In genomic region chr7:128869944-128870285, GRCh38 we compare ENCODE assay signal across 8 cellular contexts. TPM values are rescaled to one million over a fixed set of nuclear protein-coding genes. Genes with fewer than 3 reads are reported as not detected.
DNase-seq lines count a peak whose midpoint lies in the region; ATAC-seq, FAIRE-seq and TF ChIP-seq lines count a peak whose summit lies in the region.

No MANE protein-coding gene starts in this region.

- H3K79me2 ChIP-seq in GM23248 (ENCODE audit: insufficient read depth): peaks cover 7% of the 10 kb centered on the region; the same call in 1 of the 2 replicates
- peaks cover 10% of the 10 kb centered on the region for H3K79me2 ChIP-seq in keratinocyte (ENCODE audit: control insufficient read depth, insufficient read depth, low read length)

- H3K4me3 ChIP-seq in A673 (ENCODE audit: low read depth, low read length, poor library complexity, severe bottlenecking) (peak overlapping the region; percentile 60), GM23248 (peak overlapping the region; percentile 64), keratinocyte (ENCODE audit: control insufficient read depth in 2 of 3, extremely low read depth in 1 of 3, insufficient read depth in 2 of 3, low read depth in 1 of 3, low read length in 3 of 3) (no peak overlapping the region), thymus (ENCODE audit: low read length) (peak overlapping the region; percentile 51)

- H3K9me2 ChIP-seq in GM23248 (ENCODE audit: insufficient read depth): no peaks in the 10 kb centered on the region

- CTCF ChIA-PET in A673 (lab: Charles Lee): no interaction called here
- CTCF ChIA-PET in GM10248 (lab: Yijun Ruan, JAX): interaction anchor here (1.0 to 9.5 kb wide), 2 partner anchors 12 to 27 kb away, joined by 3 to 75 read pairs; no protein-coding TSS in a partner anchor

- H3K9me3 ChIP-seq in A673 (ENCODE audit: low read depth, low read length, poor library complexity, severe bottlenecking) (no peaks in the 10 kb centered on the region), GM23248 (ENCODE audit: low read depth) (no peaks in the 10 kb centered on the region), keratinocyte (ENCODE audit: control insufficient read depth, low read depth, low read length) (no peaks in the 10 kb centered on the region), thymus (ENCODE audit: control insufficient read depth) (peaks cover 3% of the 10 kb centered on the region)

- H2AFZ ChIP-seq in GM23248 (no peak overlapping the region), keratinocyte (ENCODE audit: control insufficient read depth, low read length) (no peak overlapping the region)

- H4K20me1 ChIP-seq in GM23248 (ENCODE audit: insufficient read depth) (no peaks in the 10 kb centered on the region), keratinocyte (ENCODE audit: control insufficient read depth, extremely low read depth, insufficient read depth, low read length) (peaks cover 7% of the 10 kb centered on the region)

- H3K27me3 ChIP-seq in A673 (replicated peaks; ENCODE audit: insufficient read depth, low read depth, low read length, poor library complexity) (no peaks in the 10 kb centered on the region), GM23248 (replicated peaks; ENCODE audit: insufficient read depth) (peaks cover 5% of the 10 kb centered on the region; the same call in 1 of the 2 replicates), keratinocyte (ENCODE audit: control insufficient read depth, extremely low read depth, insufficient read depth, low read length) (peaks cover 9% of the 10 kb centered on the region), thymus (ENCODE audit: control insufficient read depth, insufficient read depth) (peaks cover 10% of the 10 kb centered on the region)

- no peaks in the 10 kb centered on the region for H3K9me3 Mint-ChIP-seq in activated T-cell treated with anti-CD3 and anti-CD28 coated beads, Interleukin-2, amount 50 U/mL, for 72 hours

- H3K9ac ChIP-seq in GM23248: 0 out of 2 replicates have a peak overlapping the region, but pooled peaks have one; percentile 35
- H3K9ac ChIP-seq in keratinocyte (ENCODE audit: control insufficient read depth, extremely low read depth, insufficient read depth, low read length): no peak overlapping the region

- POLR2A ChIA-PET in A673 (lab: Charles Lee; ENCODE audit: low non-redundant PET): no interaction called here
- POLR2A ChIA-PET in GM10248 (lab: Yijun Ruan, JAX): no interaction called here

- H3K36me3 ChIP-seq in A673 (ENCODE audit: insufficient read depth, low read length, poor library complexity, severe bottlenecking) (no peaks in the 10 kb centered on the region), GM23248 (ENCODE audit: low read depth) (no peaks in the 10 kb centered on the region), keratinocyte (ENCODE audit: control insufficient read depth in 2 of 2, extremely low read depth in 1 of 2, insufficient read depth in 2 of 2, low read length in 2 of 2) (peaks cover 10 to 14% of the 10 kb centered on the region in 2 experiments), thymus (ENCODE audit: control insufficient read depth, insufficient read depth) (peaks cover 17% of the 10 kb centered on the region)

- peak; percentile 46 to 55 for ATAC-seq in activated T-cell treated with anti-CD3 and anti-CD28 coated beads, Interleukin-2, amount 50 U/mL, for 72 hours (replicated peaks in 1 of 2)

- H3K4me3 Mint-ChIP-seq in activated T-cell treated with anti-CD3 and anti-CD28 coated beads, Interleukin-2, amount 50 U/mL, for 72 hours: peak overlapping the region; percentile 80 to 84

- no peaks in the 10 kb centered on the region for H3K4me1 ChIP-seq in A673 (ENCODE audit: insufficient read depth, low read length, poor library complexity, severe bottlenecking)
- no peaks in the 10 kb centered on the region for H3K4me1 ChIP-seq in GM23248 (ENCODE audit: insufficient read depth)
- H3K4me1 ChIP-seq in keratinocyte (ENCODE audit: control insufficient read depth, extremely low read depth, insufficient read depth, low read length): peaks cover 33% of the 10 kb centered on the region
- peaks cover 13% of the 10 kb centered on the region for H3K4me1 ChIP-seq in thymus (ENCODE audit: control insufficient read depth, insufficient read depth, low read length)

- in situ Hi-C loops in GM23248 (cut with MboI): no loop called here

- peaks cover 10% of the 10 kb centered on the region for H3K27me3 Mint-ChIP-seq in activated T-cell treated with anti-CD3 and anti-CD28 coated beads, Interleukin-2, amount 50 U/mL, for 72 hours (ENCODE audit: low read depth)

- peak overlapping the region; percentile 72 for H3K4me2 ChIP-seq in GM23248 (ENCODE audit: unreplicated experiment)
- H3K4me2 ChIP-seq in keratinocyte (ENCODE audit: control insufficient read depth, extremely low read depth, insufficient read depth, low read depth, low read length): peak overlapping the region; percentile 80

- BruUV-seq in A673 (replicated peaks; lab: Mats Ljungman, UMichigan): no TSS peak

- intact Hi-C loops in A673 (cut with micrococcal nuclease; ENCODE audit: unreplicated experiment): no loop called here

- TF ChIP-seq CTCF in A673 (conservative IDR thresholded peaks at IDR 0.05; ENCODE audit: low read depth, low read length): no peak
- no peak for TF ChIP-seq CTCF in keratinocyte (optimal IDR thresholded peaks at IDR 0.05 in 1 of 3, IDR thresholded peaks at IDR 0.05 in 1 of 3, conservative IDR thresholded peaks at IDR 0.05 in 1 of 3; ENCODE audit: extremely low read depth in 1 of 3, insufficient read depth in 2 of 3, low read length in 3 of 3)
- TF ChIP-seq CTCF in GM10248 (IDR thresholded peaks at IDR 0.05; ENCODE audit: control extremely low read depth, extremely low read depth, low read depth, missing control alignments): no peak

- H3K4me1 Mint-ChIP-seq in activated T-cell treated with anti-CD3 and anti-CD28 coated beads, Interleukin-2, amount 50 U/mL, for 72 hours (ENCODE audit: low read depth): peaks cover 19% of the 10 kb centered on the region

- H3K27ac Mint-ChIP-seq in activated T-cell treated with anti-CD3 and anti-CD28 coated beads, Interleukin-2, amount 50 U/mL, for 72 hours: no peak overlapping the region

- peak overlapping the region; percentile 54 for H3K27ac ChIP-seq in A673 (ENCODE audit: low read depth, low read length, poor library complexity, severe bottlenecking)
- H3K27ac ChIP-seq in GM23248: no peak overlapping the region
- no peak overlapping the region for H3K27ac ChIP-seq in keratinocyte (ENCODE audit: control insufficient read depth, insufficient read depth, low read length)
- no peak overlapping the region for H3K27ac ChIP-seq in thymus (ENCODE audit: low read depth)

- WGBS in GM23248 (ENCODE audit: low coverage in 1 of 2, low lambda C conversion rate in 2 of 2, missing lambda C conversion rate in 2 of 2), 2 experiments: 14 to 23% methylated on average over 16 to 30 of the region's 30 CpGs
- WGBS in thymus: 6% methylated on average over 30 of the region's 30 CpGs

- H3K36me3 Mint-ChIP-seq in activated T-cell treated with anti-CD3 and anti-CD28 coated beads, Interleukin-2, amount 50 U/mL, for 72 hours (ENCODE audit: insufficient read depth in 2 of 2): no peaks in the 10 kb centered on the region

- H3K9me1 ChIP-seq in keratinocyte (ENCODE audit: control insufficient read depth, extremely low read depth, insufficient read depth, low read length): peaks cover 4% of the 10 kb centered on the region

- FAIRE-seq in keratinocyte (lab: Jason Lieb, UNC): no peak

- no peak for DNase-seq in A673 (ENCODE audit: low spot score)
- peak; percentile 18 for DNase-seq in GM23248
- DNase-seq in activated T-cell treated with anti-CD3 and anti-CD28 coated beads, Interleukin-2, amount 50 U/mL, for 72 hours: peak; percentile 27 to 33
- no peak for DNase-seq in keratinocyte (ENCODE audit: low read depth, low spot score)
- DNase-seq in NCI-H748 (lab: John Stamatoyannopoulos, UW; ENCODE audit: unreplicated experiment): no peak
- DNase-seq in mesenteric fat pad (ENCODE audit: low spot score): no peak
- DNase-seq in GM10248 (ENCODE audit: extremely low spot score): no peak

- H3F3A ChIP-seq in GM23248 (ENCODE audit: insufficient read depth): 0 out of 2 replicates have a peak, but pooled peaks cover 15% of the 10 kb centered on the region

- dilution Hi-C loops in keratinocyte (cut with MboI; ENCODE audit: extremely low pct_ligation_motif_present, low sequenced_read_pairs): no loop called here

RNA-seq across cellular contexts. Expression of gene ATP6V1F, which starts 7.3 kb away (rescaled TPM):
- total RNA-seq in A673 (2021) (148 and 152 TPM in 2 replicates), mesenteric fat pad (160 TPM)
- total RNA-seq in GM23248 (2014; rRNA removed; shearing (Covaris generic)): 96.5 and 124 TPM in 2 replicates
- polyA plus RNA-seq in GM23248 (2016; fragmentation: Nextera tagmentation; extraction: Ambion mirVana) (243 and 264 TPM in 2 replicates), keratinocyte (263 to 429 TPM (median 268 TPM) in 3 replicates), thymus (192 TPM)
- total RNA-seq in activated T-cell treated with anti-CD3 and anti-CD28 coated beads, Interleukin-2, amount 50 U/mL, for 72 hours: 10 to 100 TPM; 68.3 to 73.3 TPM
- 107 TPM for polyA plus RNA-seq in keratinocyte (2011; ENCODE audit: low read depth)
- 342 and 421 TPM in 2 replicates for polyA plus RNA-seq in keratinocyte (2011; cell fraction: cytosol; rRNA removed)
- polyA plus RNA-seq in keratinocyte (2011; cell fraction: nucleus; rRNA removed): 115 and 151 TPM in 2 replicates
- polyA plus RNA-seq in keratinocyte (2012; ENCODE audit: low replicate concordance): 283 and 576 TPM in 2 replicates
- polyA minus RNA-seq in keratinocyte: 59.0 to 128 TPM (median 113 TPM) in 3 replicates
- 125 TPM for polyA minus RNA-seq in keratinocyte (2011; cell fraction: cytosol; rRNA and poly(A)+ RNA removed)
- 20.6 and 23.4 TPM in 2 replicates for polyA minus RNA-seq in keratinocyte (2011; cell fraction: nucleus; rRNA and poly(A)+ RNA removed)

RNA-seq across cellular contexts. Expression of gene FLNC, which starts 39.7 kb away (rescaled TPM):
- total RNA-seq in A673 (2021) (6.5 and 7.8 TPM in 2 replicates), mesenteric fat pad (16.2 TPM)
- total RNA-seq in GM23248 (2014; rRNA removed; shearing (Covaris generic)): 304 and 353 TPM in 2 replicates
- polyA plus RNA-seq in GM23248 (2016; fragmentation: Nextera tagmentation; extraction: Ambion mirVana) (74.0 and 75.1 TPM in 2 replicates), keratinocyte (0.03 to 0.15 TPM (median 0.06 TPM) in 3 replicates), thymus (0.96 TPM)
- under 1 TPM; 0.02 to 0.07 TPM for total RNA-seq in activated T-cell treated with anti-CD3 and anti-CD28 coated beads, Interleukin-2, amount 50 U/mL, for 72 hours
- polyA plus RNA-seq in keratinocyte (2011; ENCODE audit: low read depth): 0.20 TPM
- 0.07 and 0.17 TPM in 2 replicates for polyA plus RNA-seq in keratinocyte (2011; cell fraction: cytosol; rRNA removed)
- polyA plus RNA-seq in keratinocyte (2011; cell fraction: nucleus; rRNA removed): 0.33 and 0.43 TPM in 2 replicates
- polyA plus RNA-seq in keratinocyte (2012; ENCODE audit: low replicate concordance): 0.46 and 0.71 TPM in 2 replicates
- polyA minus RNA-seq in keratinocyte: 0.26 to 2.0 TPM (median 0.33 TPM) in 3 replicates
- 1.2 TPM for polyA minus RNA-seq in keratinocyte (2011; cell fraction: cytosol; rRNA and poly(A)+ RNA removed)
- 1.6 and 1.8 TPM in 2 replicates for polyA minus RNA-seq in keratinocyte (2011; cell fraction: nucleus; rRNA and poly(A)+ RNA removed)

RNA-seq across cellular contexts. Expression of gene KCP, which starts 40.6 kb away (rescaled TPM):
- total RNA-seq in A673 (2021) (not detected in 2 replicates), mesenteric fat pad (5.1 TPM)
- not detected in 2 replicates for total RNA-seq in GM23248 (2014; rRNA removed; shearing (Covaris generic))
- polyA plus RNA-seq in GM23248 (2016; fragmentation: Nextera tagmentation; extraction: Ambion mirVana) (0.10 TPM in 2 replicates), keratinocyte (0.03 to 0.17 TPM in 2 of 3 replicates, not detected in the other), thymus (0.34 TPM)
- total RNA-seq in activated T-cell treated with anti-CD3 and anti-CD28 coated beads, Interleukin-2, amount 50 U/mL, for 72 hours: under 1 TPM in 1 of 2 donors, not detected in 1; 0.21 TPM
- polyA plus RNA-seq in keratinocyte (2011; ENCODE audit: low read depth): not detected
- 0.04 and 0.08 TPM in 2 replicates for polyA plus RNA-seq in keratinocyte (2011; cell fraction: cytosol; rRNA removed)
- polyA plus RNA-seq in keratinocyte (2011; cell fraction: nucleus; rRNA removed): 0.25 and 0.28 TPM in 2 replicates
- 0.14 and 0.17 TPM in 2 replicates for polyA plus RNA-seq in keratinocyte (2012; ENCODE audit: low replicate concordance)
- 0.13 TPM in 1 of 3 replicates, not detected in the others for polyA minus RNA-seq in keratinocyte
- polyA minus RNA-seq in keratinocyte (2011; cell fraction: cytosol; rRNA and poly(A)+ RNA removed): not detected
- polyA minus RNA-seq in keratinocyte (2011; cell fraction: nucleus; rRNA and poly(A)+ RNA removed): not detected in 2 replicates

Comparison
In these comparisons a context has a peak if more than half of its experiments do, and no peak if none do; other contexts are left out.
1. DNase-seq: peak in GM23248 (single experiment) and activated T-cell treated with anti-CD3 and anti-CD28 coated beads, Interleukin-2, amount 50 U/mL, for 72 hours (2 of 2); none in A673 (single experiment), keratinocyte (single experiment), NCI-H748 (single experiment), mesenteric fat pad (single experiment) and GM10248 (single experiment).
2. H3K4me3 ChIP-seq: peak in A673 (single experiment), GM23248 (single experiment) and thymus (single experiment); none in keratinocyte (0 of 3).
3. RNA of gene FLNC, which starts 39.7 kb away (total RNA-seq): 304 to 353 TPM in GM23248; 16.2 TPM in mesenteric fat pad (single experiment), 6.5 to 7.8 TPM in A673 and 0.02 to 0.07 TPM in activated T-cell treated with anti-CD3 and anti-CD28 coated beads, Interleukin-2, amount 50 U/mL, for 72 hours; every median in the first group is over 10 times any median in the second.